ENCODE assay signal across 1 cellular context in genomic region chr2:10720983-10721343, GRCh38.
TF ChIP-seq lines count a peak whose summit lies in the region.

No MANE protein-coding gene starts in this region.

TF ChIP-seq in HEK293, 187 proteins besides CTCF, POLR2A, EP300 and RAD21 (continued from another document):
- TF ChIP-seq ZNF513 (tag by site-specific recombination; IDR thresholded peaks at IDR 0.05) = no peak
- no peak for TF ChIP-seq ZNF324 (tag by site-specific recombination; IDR thresholded peaks at IDR 0.05)
- no peak for TF ChIP-seq ZNF785 (tag by site-specific recombination; IDR thresholded peaks at IDR 0.05)
- no peak for TF ChIP-seq ZNF239 (tag by site-specific recombination; IDR thresholded peaks at IDR 0.05)
- TF ChIP-seq ZNF26 (tag by site-specific recombination; IDR thresholded peaks at IDR 0.05) = no peak
- TF ChIP-seq ZNF529 (tag by site-specific recombination; IDR thresholded peaks at IDR 0.05; ENCODE audit: insufficient replicate concordance) = no peak
- TF ChIP-seq, protein P1, sequence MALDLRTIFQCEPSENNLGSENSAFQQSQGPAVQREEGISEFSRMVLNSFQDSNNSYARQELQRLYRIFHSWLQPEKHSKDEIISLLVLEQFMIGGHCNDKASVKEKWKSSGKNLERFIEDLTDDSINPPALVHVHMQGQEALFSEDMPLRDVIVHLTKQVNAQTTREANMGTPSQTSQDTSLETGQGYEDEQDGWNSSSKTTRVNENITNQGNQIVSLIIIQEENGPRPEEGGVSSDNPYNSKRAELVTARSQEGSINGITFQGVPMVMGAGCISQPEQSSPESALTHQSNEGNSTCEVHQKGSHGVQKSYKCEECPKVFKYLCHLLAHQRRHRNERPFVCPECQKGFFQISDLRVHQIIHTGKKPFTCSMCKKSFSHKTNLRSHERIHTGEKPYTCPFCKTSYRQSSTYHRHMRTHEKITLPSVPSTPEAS (tag by site-specific recombination; IDR thresholded peaks at IDR 0.05) = no peak
- 0 out of 2 replicates have a peak, but pooled peaks have one; percentile 40 for TF ChIP-seq ZNF777 (tag by site-specific recombination; IDR thresholded peaks at IDR 0.05; ENCODE audit: borderline replicate concordance)
- TF ChIP-seq ZNF138 (tag by site-specific recombination; IDR thresholded peaks at IDR 0.05; ENCODE audit: borderline replicate concordance) = no peak
- no peak for TF ChIP-seq ZFP37 (tag by site-specific recombination; IDR thresholded peaks at IDR 0.05)
- TF ChIP-seq, protein P2, sequence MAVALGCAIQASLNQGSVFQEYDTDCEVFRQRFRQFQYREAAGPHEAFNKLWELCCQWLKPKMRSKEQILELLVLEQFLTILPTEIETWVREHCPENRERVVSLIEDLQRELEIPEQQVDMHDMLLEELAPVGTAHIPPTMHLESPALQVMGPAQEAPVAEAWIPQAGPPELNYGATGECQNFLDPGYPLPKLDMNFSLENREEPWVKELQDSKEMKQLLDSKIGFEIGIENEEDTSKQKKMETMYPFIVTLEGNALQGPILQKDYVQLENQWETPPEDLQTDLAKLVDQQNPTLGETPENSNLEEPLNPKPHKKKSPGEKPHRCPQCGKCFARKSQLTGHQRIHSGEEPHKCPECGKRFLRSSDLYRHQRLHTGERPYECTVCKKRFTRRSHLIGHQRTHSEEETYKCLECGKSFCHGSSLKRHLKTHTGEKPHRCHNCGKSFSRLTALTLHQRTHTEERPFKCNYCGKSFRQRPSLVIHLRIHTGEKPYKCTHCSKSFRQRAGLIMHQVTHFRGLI (tag by site-specific recombination; IDR thresholded peaks at IDR 0.05) = no peak
